In genomic region chr12:3152892-3153291, GRCh38 we compare ENCODE assay signal across 16 cellular contexts.
DNase-seq lines count a peak whose midpoint lies in the region; ATAC-seq and TF ChIP-seq lines count a peak whose summit lies in the region.
"Had no signal": no experiment of that assay in that cellular context is flagged by ENCODE, and none has a peak within 500 bp of the region (broad histone marks: within the 10 kb centered on the region; RNA-seq: fewer than 3 reads in every experiment).

No MANE protein-coding gene starts in this region.

- no peaks in the 10 kb centered on the region for H4K20me1 ChIP-seq in mammary epithelial cell (ENCODE audit: insufficient read depth, low read length)

- in situ Hi-C loops in mammary epithelial cell (cut with MboI; ENCODE audit: low sequenced_read_pairs in 2 of 2) = no loop called here

- H3K4me2 ChIP-seq in mammary epithelial cell (ENCODE audit: insufficient read depth, low read depth, low read length) = no peak overlapping the region
- H3K4me2 ChIP-seq: PC-9 had no signal

- H3K4me1 Mint-ChIP-seq in endodermal cell = peaks cover 41% of the 10 kb centered on the region

- no peak overlapping the region for H3K4me3 ChIP-seq in endodermal cell (ENCODE audit: low read length)
- no peak overlapping the region for H3K4me3 ChIP-seq in mammary epithelial cell (replicated peaks in 1 of 3; ENCODE audit: insufficient read depth in 1 of 3, low read depth in 2 of 3, low read length in 3 of 3)
- H3K4me3 ChIP-seq: PC-9, prostate gland had no signal

- ATAC-seq in stimulated activated naive CD8-positive, alpha-beta T cell treated with anti-CD3 and anti-CD28 coated beads, Interleukin-15, Interleukin-2, amounts not matched to agents 100 U/mL and 50 U/mL, for 24 hours = peak; percentile 52
- no peak for ATAC-seq in GM21390 (IDR thresholded peaks at IDR 0.05; ENCODE audit: unreplicated experiment)
- ATAC-seq: left colon; naive thymus-derived CD4-positive, alpha-beta T cell had no signal

- dilution Hi-C loops in mammary epithelial cell (cut with HindIII; ENCODE audit: low sequenced_read_pairs) = no loop called here

- H2AFZ ChIP-seq in mammary epithelial cell (ENCODE audit: low read depth, low read length) = no peak overlapping the region
- H2AFZ ChIP-seq: PC-9 had no signal

- H3K9me3 Mint-ChIP-seq in endodermal cell = no peaks in the 10 kb centered on the region
- H3K9me3 Mint-ChIP-seq: dendritic cell treated with granulocyte-macrophage colony-stimulating factor and Interleukin-4, amounts not matched to agents 40 ng/mL and 50 ng/mL, for 4 days; naive thymus-derived CD4-positive, alpha-beta T cell had no signal

- intact Hi-C loops in mammary epithelial cell (cut with micrococcal nuclease) = no loop called here

- H3K27me3 ChIP-seq in endodermal cell (ENCODE audit: control insufficient read depth, insufficient read depth, low read length, poor library complexity, severe bottlenecking) (no peaks in the 10 kb centered on the region), mammary epithelial cell (ENCODE audit: insufficient read depth, low read length) (no peaks in the 10 kb centered on the region)

- BruUV-seq in mammary epithelial cell (replicated peaks; lab: Mats Ljungman, UMichigan) = no TSS peak

- H3K4me3 Mint-ChIP-seq in endodermal cell = no peak overlapping the region
- H3K4me3 Mint-ChIP-seq: dendritic cell treated with granulocyte-macrophage colony-stimulating factor and Interleukin-4, amounts not matched to agents 40 ng/mL and 50 ng/mL, for 4 days; naive thymus-derived CD4-positive, alpha-beta T cell had no signal

- H3K27ac ChIP-seq in endodermal cell (ENCODE audit: low read depth, low read length) (no peak overlapping the region), mammary epithelial cell (ENCODE audit: insufficient read depth, low read depth, low read length) (no peak overlapping the region)
- H3K27ac ChIP-seq: PC-9, prostate gland had no signal

- no peaks in the 10 kb centered on the region for H3K27me3 Mint-ChIP-seq in endodermal cell (ENCODE audit: insufficient read depth)

- H3K36me3 Mint-ChIP-seq in endodermal cell (ENCODE audit: low read depth) = peaks cover 16% of the 10 kb centered on the region
- H3K36me3 Mint-ChIP-seq: naive thymus-derived CD4-positive, alpha-beta T cell had no signal

- H3K36me3 ChIP-seq in endodermal cell (ENCODE audit: control insufficient read depth, insufficient read depth, low read length) = no peaks in the 10 kb centered on the region
- no peaks in the 10 kb centered on the region for H3K36me3 ChIP-seq in mammary epithelial cell (ENCODE audit: insufficient read depth, low read length)
- H3K36me3 ChIP-seq: prostate gland had no signal

- H3K9ac ChIP-seq in endodermal cell (ENCODE audit: extremely low read depth, low read length, poor library complexity, severe bottlenecking) = no peak overlapping the region
- no peak overlapping the region for H3K9ac ChIP-seq in mammary epithelial cell (ENCODE audit: insufficient read depth, low read length)

- H3K9me3 ChIP-seq in endodermal cell (ENCODE audit: control insufficient read depth, low read length) = no peaks in the 10 kb centered on the region
- no peaks in the 10 kb centered on the region for H3K9me3 ChIP-seq in mammary epithelial cell (replicated peaks; ENCODE audit: insufficient read depth, low read length)
- H3K9me3 ChIP-seq: prostate gland had no signal

- 95% methylated on average over 11 of the region's 11 CpGs; no CpG with 5 or more reads in 1 of the 2 experiments for WGBS in endodermal cell (ENCODE audit: insufficient coverage in 1 of 2, insufficient read length in 1 of 2), 2 experiments
- WGBS in mammary epithelial cell (ENCODE audit: low coverage, missing lambda C conversion rate) = over 99% methylated on average over 11 of the region's 11 CpGs

- H3K4me1 ChIP-seq in endodermal cell (ENCODE audit: control insufficient read depth, insufficient read depth, low read length) = peaks cover 8% of the 10 kb centered on the region
- H3K4me1 ChIP-seq in mammary epithelial cell (ENCODE audit: insufficient read depth, low read length) = no peaks in the 10 kb centered on the region

- CTCF ChIA-PET in mammary epithelial cell (lab: Charles Lee; ENCODE audit: low non-redundant PET) = no interaction called here

- DNase-seq in activated T-cell treated with anti-CD3 and anti-CD28 coated beads for 48 hours (ENCODE audit: low read depth) (peak; percentile 3), activated T-cell treated with anti-CD3 and anti-CD28 coated beads for 4 hours (no peak), NCI-H2029 (lab: John Stamatoyannopoulos, UW) (peak; percentile 61), endodermal cell (no peak), mammary epithelial cell (no peak), cerebellum (ENCODE audit: low spot score) (no peak)
- DNase-seq in stimulated activated naive CD8-positive, alpha-beta T cell treated with anti-CD3 and anti-CD28 coated beads, Interleukin-15, Interleukin-2, amounts not matched to agents 100 U/mL and 50 U/mL, for 24 hours = peak; percentile 33
- DNase-seq: anterior cingulate cortex, left colon, NCI-H146, NCI-H510A treated with DMSO at 0.1 percent for 48 hours, PC-9 had no signal

- H3K79me2 ChIP-seq in mammary epithelial cell (ENCODE audit: insufficient read depth, low read length) = peaks cover 16% of the 10 kb centered on the region

- peak overlapping the region; percentile 26 for H3K27ac Mint-ChIP-seq in endodermal cell
- H3K27ac Mint-ChIP-seq: dendritic cell treated with granulocyte-macrophage colony-stimulating factor and Interleukin-4, amounts not matched to agents 40 ng/mL and 50 ng/mL, for 4 days; naive thymus-derived CD4-positive, alpha-beta T cell had no signal

- TF ChIP-seq CTCF in endodermal cell (conservative IDR thresholded peaks at IDR 0.05) = no peak
- no peak for TF ChIP-seq CTCF in mammary epithelial cell (conservative IDR thresholded peaks at IDR 0.05 in 1 of 2, IDR thresholded peaks at IDR 0.05 in 1 of 2; ENCODE audit: extremely low read depth in 1 of 2, insufficient read depth in 1 of 2, low read depth in 1 of 2, low read length in 2 of 2)

Comparison
In these comparisons a context has a peak if more than half of its experiments do, and no peak if none do; other contexts are left out.
1. DNase-seq: peak in activated T-cell treated with anti-CD3 and anti-CD28 coated beads for 48 hours (single experiment), NCI-H2029 (single experiment) and stimulated activated naive CD8-positive, alpha-beta T cell treated with anti-CD3 and anti-CD28 coated beads, Interleukin-15, Interleukin-2, amounts not matched to agents 100 U/mL and 50 U/mL, for 24 hours (single experiment); none in activated T-cell treated with anti-CD3 and anti-CD28 coated beads for 4 hours (single experiment), endodermal cell (single experiment), mammary epithelial cell (single experiment) and cerebellum (single experiment).